ENCODE assay signal across 8 cellular contexts in the genomic region with DNA sequence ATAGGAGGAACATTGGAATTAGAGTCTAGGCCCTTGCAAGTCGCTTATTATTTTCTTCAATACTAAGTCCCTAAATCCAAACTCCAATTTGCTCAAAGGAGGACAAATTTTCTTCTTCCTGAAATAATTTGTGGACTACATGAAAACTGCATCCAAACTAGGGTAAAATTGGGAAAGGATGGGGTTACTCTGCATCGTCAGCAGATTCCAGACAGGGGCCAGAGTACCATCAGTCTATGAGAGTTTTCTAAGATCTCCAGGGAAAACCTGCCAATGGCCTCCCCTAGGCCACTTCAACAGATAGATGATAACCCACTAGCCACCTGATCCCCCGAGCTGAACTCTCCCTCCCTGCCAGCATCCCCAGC. TPM values are rescaled to one million over a fixed set of nuclear protein-coding genes. Genes with fewer than 3 reads are reported as not detected.
DNase-seq lines count a peak whose midpoint lies in the region; ATAC-seq and TF ChIP-seq lines count a peak whose summit lies in the region.

No MANE protein-coding gene starts in this region.

- H3K27me3 ChIP-seq in breast epithelium = peaks cover 0 to 48% of the 10 kb centered on the region in 2 donors
- H3K27me3 ChIP-seq in mammary epithelial cell (ENCODE audit: insufficient read depth, low read length) = peaks cover 13% of the 10 kb centered on the region
- no peaks in the 10 kb centered on the region for H3K27me3 ChIP-seq in body of pancreas
- H3K27me3 ChIP-seq in upper lobe of right lung = no peaks in the 10 kb centered on the region

- in situ Hi-C loops in mammary epithelial cell (cut with MboI; ENCODE audit: low sequenced_read_pairs in 2 of 2) = no loop called here

- CTCF ChIA-PET in mammary epithelial cell (lab: Charles Lee; ENCODE audit: low non-redundant PET) = no interaction called here

- no TSS peak for BruUV-seq in mammary epithelial cell (replicated peaks; lab: Mats Ljungman, UMichigan)

- H3K9me3 ChIP-seq in breast epithelium (no peaks in the 10 kb centered on the region), mammary epithelial cell (replicated peaks; ENCODE audit: insufficient read depth, low read length) (no peaks in the 10 kb centered on the region), body of pancreas (no peaks in the 10 kb centered on the region), mesodermal cell (ENCODE audit: control insufficient read depth, low read length) (no peaks in the 10 kb centered on the region), upper lobe of right lung (no peaks in the 10 kb centered on the region)

- TF ChIP-seq POLR2A in breast epithelium (IDR thresholded peaks at IDR 0.05) (no peak), body of pancreas (IDR thresholded peaks at IDR 0.05) (no peak)

- H3K36me3 ChIP-seq in breast epithelium = no peaks in the 10 kb centered on the region
- H3K36me3 ChIP-seq in mammary epithelial cell (ENCODE audit: insufficient read depth, low read length) = no peaks in the 10 kb centered on the region
- H3K36me3 ChIP-seq in body of pancreas (replicated peaks in 1 of 2; ENCODE audit: insufficient read depth in 1 of 2, low read depth in 2 of 2) = no peaks in the 10 kb centered on the region
- no peaks in the 10 kb centered on the region for H3K36me3 ChIP-seq in mesodermal cell (ENCODE audit: control insufficient read depth, insufficient read depth, low read length)
- H3K36me3 ChIP-seq in upper lobe of right lung = no peaks in the 10 kb centered on the region

- no peak for DNase-seq in breast epithelium (ENCODE audit: low spot score in 2 of 2)
- DNase-seq in mammary epithelial cell = no peak
- DNase-seq in body of pancreas = no peak
- no peak for DNase-seq in upper lobe of right lung
- no peak for DNase-seq in OCI-M2 (lab: John Stamatoyannopoulos, UW; ENCODE audit: unreplicated experiment)
- no peak for DNase-seq in NCI-H69 (lab: John Stamatoyannopoulos, UW)

- H4K20me1 ChIP-seq in mammary epithelial cell (ENCODE audit: insufficient read depth, low read length) = no peaks in the 10 kb centered on the region

- dilution Hi-C loops in mammary epithelial cell (cut with HindIII; ENCODE audit: low sequenced_read_pairs) = loop anchor here (5.0 kb wide), 1 partner anchor 33 kb away; the partner anchor contains the start of gene NT5C1A

- peak; percentile 0 for ATAC-seq in body of pancreas
- ATAC-seq in upper lobe of right lung = no peak
- ATAC-seq in HG03520 (IDR thresholded peaks at IDR 0.05; ENCODE audit: unreplicated experiment) = no peak

- no peak overlapping the region for H3K4me2 ChIP-seq in mammary epithelial cell (ENCODE audit: insufficient read depth, low read depth, low read length)

- no peaks in the 10 kb centered on the region for H3K79me2 ChIP-seq in mammary epithelial cell (ENCODE audit: insufficient read depth, low read length)

- intact Hi-C loops in breast epithelium (cut with DNase I; ENCODE audit: low total_unique reads) (no loop called here), mammary epithelial cell (cut with micrococcal nuclease) (no loop called here), body of pancreas (cut with DNase I) (no loop called here), upper lobe of right lung (cut with DNase I) (no loop called here)

- H3K4me3 ChIP-seq in breast epithelium (peak overlapping the region; percentile 47 to 65 (median 51)), mammary epithelial cell (replicated peaks in 1 of 3; ENCODE audit: insufficient read depth in 1 of 3, low read depth in 2 of 3, low read length in 3 of 3) (no peak overlapping the region), body of pancreas (peak overlapping the region; percentile 59 to 75), mesodermal cell (ENCODE audit: extremely low read depth, insufficient read depth, low read length, poor library complexity, severe bottlenecking) (peak overlapping the region; percentile 31), upper lobe of right lung (peak overlapping the region; percentile 61)

- peak overlapping the region; percentile 40 to 73 for H3K27ac ChIP-seq in breast epithelium
- H3K27ac ChIP-seq in mammary epithelial cell (ENCODE audit: insufficient read depth, low read depth, low read length) = no peak overlapping the region
- peak overlapping the region; percentile 78 to 90 (median 87) for H3K27ac ChIP-seq in body of pancreas
- H3K27ac ChIP-seq in mesodermal cell (ENCODE audit: low read depth, low read length, severe bottlenecking) = no peak overlapping the region
- peak overlapping the region; percentile 82 for H3K27ac ChIP-seq in upper lobe of right lung

- no peak overlapping the region for H2AFZ ChIP-seq in mammary epithelial cell (ENCODE audit: low read depth, low read length)

- WGBS in mammary epithelial cell (ENCODE audit: low coverage, missing lambda C conversion rate) = 57% methylated on average over 3 of the region's 3 CpGs
- WGBS in body of pancreas, 2 donors = 28 to 34% methylated on average over 2 to 3 of the region's 3 CpGs
- 43 to 83% methylated on average over 1 to 2 of the region's 3 CpGs for WGBS in mesodermal cell (ENCODE audit: insufficient coverage in 2 of 2), 2 experiments

- TF ChIP-seq CTCF in breast epithelium (IDR thresholded peaks at IDR 0.05) (no peak), mammary epithelial cell (conservative IDR thresholded peaks at IDR 0.05 in 1 of 2, IDR thresholded peaks at IDR 0.05 in 1 of 2; ENCODE audit: extremely low read depth in 1 of 2, insufficient read depth in 1 of 2, low read depth in 1 of 2, low read length in 2 of 2) (no peak), body of pancreas (IDR thresholded peaks at IDR 0.05) (no peak), upper lobe of right lung (IDR thresholded peaks at IDR 0.05) (no peak)

- H3K4me1 ChIP-seq in breast epithelium (no peaks in the 10 kb centered on the region), mammary epithelial cell (ENCODE audit: insufficient read depth, low read length) (no peaks in the 10 kb centered on the region), body of pancreas (peaks cover 58% of the 10 kb centered on the region), mesodermal cell (ENCODE audit: control insufficient read depth, insufficient read depth, low read length, poor library complexity, severe bottlenecking) (peaks cover 6% of the 10 kb centered on the region), upper lobe of right lung (no peaks in the 10 kb centered on the region)

- H3K9ac ChIP-seq in mammary epithelial cell (ENCODE audit: insufficient read depth, low read length) = no peak overlapping the region

RNA-seq across cellular contexts. Expression of gene HEYL, which starts 0.5 kb away (rescaled TPM):
- total RNA-seq in breast epithelium = 1 to 10 TPM; 2.1 to 5.2 (median 2.3) TPM
- not detected for total RNA-seq in mammary epithelial cell
- 0.01 TPM for polyA plus RNA-seq in mammary epithelial cell
- polyA minus RNA-seq in mammary epithelial cell = not detected
- 10 to 100 TPM; 33.6 to 33.7 TPM for total RNA-seq in body of pancreas
- 8.8 TPM for polyA plus RNA-seq in mesodermal cell (2013, experiment 1 of 2)
- 6.1 TPM for polyA plus RNA-seq in mesodermal cell (2013, experiment 2 of 2)
- 17.7 TPM for total RNA-seq in upper lobe of right lung

RNA-seq across cellular contexts. Expression of gene NT5C1A, which starts 33.0 kb away (rescaled TPM):
- total RNA-seq in breast epithelium (under 1 TPM in 1 of 3 donors, not detected in 2; 0.29 TPM), mammary epithelial cell (under 1 TPM in 1 of 2 donors, not detected in 1; 0.33 TPM), body of pancreas (1 to 10 TPM; 2.3 to 3.1 TPM), upper lobe of right lung (0.49 TPM)
- polyA plus RNA-seq in mammary epithelial cell = not detected
- polyA minus RNA-seq in mammary epithelial cell = not detected
- polyA plus RNA-seq in mesodermal cell (2013, experiment 1 of 2) = not detected
- polyA plus RNA-seq in mesodermal cell (2013, experiment 2 of 2) = not detected

RNA-seq across cellular contexts. Expression of gene HPCAL4, which starts 52.3 kb away (rescaled TPM):
- total RNA-seq in breast epithelium (not detected), mammary epithelial cell (under 1 TPM in 1 of 2 donors, not detected in 1; under 0.01 TPM), body of pancreas (1 to 10 TPM in 1 of 2 donors, under 1 TPM in 1; 0.66 to 9.1 TPM), upper lobe of right lung (0.09 TPM)
- polyA plus RNA-seq in mammary epithelial cell = 0.02 TPM
- not detected for polyA minus RNA-seq in mammary epithelial cell
- polyA plus RNA-seq in mesodermal cell (2013, experiment 1 of 2) = 0.52 TPM
- polyA plus RNA-seq in mesodermal cell (2013, experiment 2 of 2) = 0.71 TPM

Comparison
In these comparisons a context has a peak if more than half of its experiments do, and no peak if none do; other contexts are left out.
1. H3K27ac ChIP-seq: peak in breast epithelium (2 of 2), body of pancreas (4 of 4) and upper lobe of right lung (single experiment); none in mammary epithelial cell (single experiment) and mesodermal cell (single experiment).
2. H3K4me3 ChIP-seq: peak in breast epithelium (3 of 3), body of pancreas (2 of 2), mesodermal cell (single experiment) and upper lobe of right lung (single experiment); none in mammary epithelial cell (0 of 3).